18 cellular contexts compared by ENCODE assay signal in the genomic region with DNA sequence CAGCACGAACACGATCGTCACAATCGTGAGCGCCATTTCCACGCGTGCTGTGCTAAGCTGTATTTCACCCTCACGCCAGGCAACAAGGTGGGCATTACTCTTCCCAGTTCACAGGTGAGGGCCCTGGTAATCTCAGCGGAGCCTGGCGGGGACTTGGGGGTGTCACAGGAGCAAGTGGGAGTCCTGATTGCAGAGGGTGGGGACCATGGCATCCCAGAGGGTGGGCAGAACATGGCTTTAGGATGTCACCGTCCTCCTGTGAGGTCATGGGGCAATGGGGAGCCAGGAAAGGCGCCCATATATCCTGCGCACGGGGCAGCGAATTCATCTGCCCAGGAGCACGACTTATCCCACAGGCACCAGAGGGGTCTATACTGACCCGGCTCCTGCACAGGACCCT.
"Had no signal": no experiment of that assay in that cellular context is flagged by ENCODE, and none has a peak within 500 bp of the region (broad histone marks: within the 10 kb centered on the region; RNA-seq: fewer than 3 reads in every experiment).

No MANE protein-coding gene starts in this region.

- H3K4me1 ChIP-seq: heart left ventricle, testis, tibial nerve had no signal

- H3K27me3 ChIP-seq: neutrophil, testis, tibial nerve had no signal

- ATAC-seq: heart left ventricle; sciatic nerve; stimulated activated naive B cell treated with anti-CD40 and anti-IgM and Interleukin-4, amounts not matched to agents 10 μg/mL and 1 μg/mL and 100 μg/mL, for 72 hours had no signal

- H3K36me3 ChIP-seq: heart left ventricle, neutrophil, tibial nerve had no signal

- H3K4me3 ChIP-seq: dorsolateral prefrontal cortex, heart left ventricle, testis, tibial nerve had no signal

- DNase-seq: cortex of kidney; effector CD8-positive, alpha-beta T cell; heart left ventricle; hippocampal formation; kidney glomerular epithelial cell; mesendoderm; naive B cell; nephron progenitor cell; stimulated activated CD4-positive, alpha-beta T cell treated with anti-CD3 and anti-CD28 coated beads, Interleukin-2, amount 100 ng/mL, for 24 hours; stimulated activated CD4-positive, alpha-beta T cell treated with anti-CD3 and anti-CD28 coated beads, Interleukin-4, amount 100 ng/mL, for 4 hours; stimulated activated naive B cell treated with anti-CD40 and anti-IgM and Interleukin-4, amounts not matched to agents 10 μg/mL and 1 μg/mL and 100 μg/mL, for 72 hours; stimulated activated naive CD8-positive, alpha-beta T cell treated with anti-CD3 and anti-CD28 coated beads, Interleukin-15, amount 100 ng/mL, for 72 hours; testis had no signal

- H3K27ac ChIP-seq: dorsolateral prefrontal cortex, heart left ventricle, neutrophil, testis, tibial nerve had no signal

- FAIRE-seq: frontal cortex had no signal

- H3K9me3 ChIP-seq: heart left ventricle, neutrophil, testis had no signal
